23 cellular contexts compared by ENCODE assay signal in the genomic region with DNA sequence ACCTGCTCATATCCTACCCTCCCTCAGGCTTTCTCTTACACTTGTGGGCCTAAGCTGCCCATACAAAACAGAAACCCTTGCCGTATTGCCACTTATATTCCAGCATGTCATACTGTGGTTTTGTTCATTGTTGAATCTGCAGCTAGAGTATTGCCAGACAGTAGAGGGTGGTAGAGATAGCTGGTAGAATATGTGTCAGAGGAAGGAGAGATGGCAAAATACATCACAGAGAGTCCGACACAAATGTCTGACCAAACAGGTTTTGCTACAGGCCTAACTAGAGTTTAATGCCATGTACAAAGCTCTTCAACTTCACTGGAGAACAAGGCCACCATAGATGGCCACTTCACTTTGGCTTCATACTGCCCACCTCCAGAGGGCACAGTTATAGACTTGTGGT.
A peak's percentile ranks its signal among the peaks of the same experiment; 100 is the strongest.
DNase-seq lines count a peak whose midpoint lies in the region; ATAC-seq, FAIRE-seq and TF ChIP-seq lines count a peak whose summit lies in the region.
"Had no signal": no experiment of that assay in that cellular context is flagged by ENCODE, and none has a peak within 500 bp of the region (broad histone marks: within the 10 kb centered on the region; RNA-seq: fewer than 3 reads in every experiment).

No MANE protein-coding gene starts in this region.

- no peak overlapping the region for H2BK120ac ChIP-seq in H1 (replicated peaks; ENCODE audit: low read depth, low read length)

- no peak overlapping the region for H3K27ac ChIP-seq in H1 (ENCODE audit: low read depth, low read length)
- no peak overlapping the region for H3K27ac ChIP-seq in lower lobe of right lung
- H3K27ac ChIP-seq: 22Rv1, BLaER1, breast epithelium, transverse colon had no signal

- no peak overlapping the region for H4K5ac ChIP-seq in H1 (ENCODE audit: insufficient read length, low read depth, low read length)

- H4K20me1 ChIP-seq in H1 (replicated peaks in 1 of 2; ENCODE audit: control insufficient read depth in 1 of 2, insufficient read depth in 2 of 2, low read length in 2 of 2), result no peaks in the 10 kb centered on the region
- H4K20me1 ChIP-seq: BLaER1 had no signal

- no peak overlapping the region for H3K4ac ChIP-seq in H1 (replicated peaks; ENCODE audit: insufficient read length, low read depth, low read length)

- no peak for TF ChIP-seq POLR2A in H1 (IDR thresholded peaks at IDR 0.05; ENCODE audit: control extremely low read depth in 1 of 2, low read depth in 2 of 2, low read length in 2 of 2)

- TF ChIP-seq EP300 in H1 (IDR thresholded peaks at IDR 0.05; ENCODE audit: borderline replicate concordance in 1 of 2, low read depth in 2 of 2, low read length in 2 of 2), result no peak

- no peaks in the 10 kb centered on the region for H3K23me2 ChIP-seq in H1 (ENCODE audit: low read depth, low read length)

- intact Hi-C loops in lower lobe of right lung (cut with DNase I), result no loop called here

- 89% methylated on average over 2 of the region's 2 CpGs; no CpG with 5 or more reads in 1 of the 2 experiments for WGBS in H1 (ENCODE audit: extremely low coverage in 1 of 2, insufficient coverage in 1 of 2, insufficient read length in 1 of 2, insufficient replicate concordance in 2 of 2, low coverage in 1 of 2, low lambda C conversion rate in 2 of 2, missing lambda C conversion rate in 1 of 2), 2 experiments

- H2BK15ac ChIP-seq in H1 (ENCODE audit: low read length), result no peak overlapping the region

- H2AK5ac ChIP-seq in H1 (ENCODE audit: low read depth, low read length), result no peak overlapping the region

- TF ChIP-seq RAD21 in H1 (IDR thresholded peaks at IDR 0.05 in 1 of 2, conservative IDR thresholded peaks at IDR 0.05 in 1 of 2; ENCODE audit: low read depth in 2 of 2, low read length in 2 of 2), result no peak

- no peak overlapping the region for H2BK5ac ChIP-seq in H1 (ENCODE audit: low read depth, low read length)

- POLR2A ChIA-PET in H1 (lab: Charles Lee; ENCODE audit: partially characterized antibody), result no interaction called here

- H3K79me2 ChIP-seq in H1 (ENCODE audit: control insufficient read depth in 1 of 2, insufficient read depth in 2 of 2, low read length in 2 of 2), result no peaks in the 10 kb centered on the region

- H3K27me3 ChIP-seq in H1 (replicated peaks in 1 of 4; ENCODE audit: control insufficient read depth in 3 of 4, extremely low read depth in 1 of 4, insufficient read depth in 3 of 4, low read length in 3 of 4) (no peaks in the 10 kb centered on the region), lower lobe of right lung (ENCODE audit: low read depth) (no peaks in the 10 kb centered on the region)
- H3K27me3 ChIP-seq: BLaER1, esophagus squamous epithelium, transverse colon had no signal

- H3K4me1 ChIP-seq in H1 (replicated peaks in 1 of 4; ENCODE audit: control insufficient read depth in 3 of 4, insufficient read depth in 4 of 4, low read length in 3 of 4) (no peaks in the 10 kb centered on the region), lower lobe of right lung (no peaks in the 10 kb centered on the region)
- H3K4me1 ChIP-seq: BLaER1, breast epithelium had no signal

- peak; percentile 1 for DNase-seq in NCI-H1694 (lab: John Stamatoyannopoulos, UW)
- DNase-seq in NCI-H1694 treated with DMSO at 0.1 percent for 48 hours (lab: John Stamatoyannopoulos, UW), result no peak
- DNase-seq in NCI-H2196 treated with DMSO at 0.1 percent for 48 hours (lab: John Stamatoyannopoulos, UW; ENCODE audit: unreplicated experiment), result peak; percentile 59
- no peak for DNase-seq in H1 (ENCODE audit: low read depth in 1 of 2, low spot score in 2 of 2)
- DNase-seq in putamen (ENCODE audit: low spot score), result peak; percentile 8
- no peak for DNase-seq in lower lobe of right lung
- no peak for DNase-seq in NCI-H526 (lab: John Stamatoyannopoulos, UW)
- no peak for DNase-seq in activated T-cell treated with anti-CD3 and anti-CD28 coated beads, Interleukin-2, amount 50 U/mL, for 48 hours
- DNase-seq: activated CD4-positive, alpha-beta memory T cell treated with anti-CD3 and anti-CD28 coated beads, Interleukin-2, amount 10 ng/mL, durations not matched to agents 7 days and 5 days; activated T-cell treated with anti-CD3 and anti-CD28 coated beads, Interleukin-2, amount 50 U/mL, for 4 hours; esophagus squamous epithelium; glutamatergic neuron; GOT3; immature natural killer cell; mesendoderm; nephron progenitor cell; RPMI8226; stimulated activated naive CD4-positive, alpha-beta T cell; SW 1271; transverse colon had no signal

- no peak overlapping the region for H3K56ac ChIP-seq in H1 (replicated peaks; ENCODE audit: insufficient read length, low read depth, low read length)

- H3K79me1 ChIP-seq in H1 (ENCODE audit: low read depth, low read length), result no peaks in the 10 kb centered on the region

- no peak overlapping the region for H2BK12ac ChIP-seq in H1 (ENCODE audit: low read depth, low read length)

- TF ChIP-seq CTCF in H1 (IDR thresholded peaks at IDR 0.05; ENCODE audit: control extremely low read depth in 1 of 3, insufficient read depth in 1 of 3, low read depth in 1 of 3, low read length in 3 of 3), result no peak
- TF ChIP-seq CTCF in lower lobe of right lung (IDR thresholded peaks at IDR 0.05), result no peak

- no peak overlapping the region for H3K14ac ChIP-seq in H1 (ENCODE audit: insufficient read length)

- no peak overlapping the region for H3K9ac ChIP-seq in H1 (replicated peaks in 1 of 4; ENCODE audit: extremely low read depth in 1 of 4, low read depth in 3 of 4, low read length in 3 of 4)
- H3K9ac ChIP-seq: BLaER1 had no signal

- no peak overlapping the region for H3K18ac ChIP-seq in H1 (ENCODE audit: extremely low read depth, low read length)

- H4K91ac ChIP-seq in H1 (replicated peaks; ENCODE audit: insufficient read length, low read length), result no peak overlapping the region

- H3K9me3 ChIP-seq in H1 (ENCODE audit: insufficient read depth in 2 of 2, low read depth in 1 of 2, low read length in 1 of 2) (no peaks in the 10 kb centered on the region), lower lobe of right lung (no peaks in the 10 kb centered on the region)
- H3K9me3 ChIP-seq: BLaER1, breast epithelium, esophagus squamous epithelium, transverse colon had no signal

- H3K36me3 ChIP-seq in H1 (ENCODE audit: control insufficient read depth in 2 of 4, insufficient read depth in 4 of 4, low read length in 3 of 4) (no peaks in the 10 kb centered on the region), lower lobe of right lung (no peaks in the 10 kb centered on the region)
- H3K36me3 ChIP-seq: BLaER1, breast epithelium, esophagus squamous epithelium, transverse colon had no signal

- ATAC-seq in lower lobe of right lung, result no peak
- ATAC-seq: activated T-cell treated with anti-CD3 and anti-CD28 coated beads, Interleukin-2, amount 50 U/mL, for 4 hours had no signal

- no peak overlapping the region for H3K4me2 ChIP-seq in H1 (ENCODE audit: insufficient read depth in 1 of 2, low read depth in 2 of 2, low read length in 2 of 2)
- H3K4me2 ChIP-seq: BLaER1 had no signal

- H4K8ac ChIP-seq in H1 (ENCODE audit: extremely low read depth, insufficient read depth, low read length), result no peak overlapping the region

- H3K23ac ChIP-seq in H1 (ENCODE audit: insufficient read length), result no peak overlapping the region

- H3K4me3 ChIP-seq in H1 (ENCODE audit: extremely low read depth in 1 of 4, insufficient read depth in 2 of 4, low read depth in 3 of 4, low read length in 4 of 4) (no peak overlapping the region), lower lobe of right lung (no peak overlapping the region)
- H3K4me3 ChIP-seq: BLaER1, breast epithelium, esophagus squamous epithelium, transverse colon had no signal

- CTCF ChIA-PET in H1 (lab: Charles Lee; ENCODE audit: partially characterized antibody), result interaction anchor here (0.8 kb wide), 1 partner anchor 19 kb away, joined by 4 read pairs; no protein-coding TSS in a partner anchor

- no peak overlapping the region for H2BK20ac ChIP-seq in H1 (ENCODE audit: low read length)

- FAIRE-seq in H1 (lab: Jason Lieb, UNC), result peak; percentile 13

- no peak overlapping the region for H2AFZ ChIP-seq in H1 (ENCODE audit: low read length)

TF ChIP-seq in H1, 55 proteins besides CTCF, POLR2A, EP300 and RAD21:
- TF ChIP-seq SAP30 (IDR thresholded peaks at IDR 0.05; ENCODE audit: insufficient read depth, insufficient replicate concordance, low read length), result no peak

Comparison
In these comparisons a context has a peak if more than half of its experiments do, and no peak if none do; other contexts are left out.
1. DNase-seq: peak in NCI-H1694 (single experiment), NCI-H2196 treated with DMSO at 0.1 percent for 48 hours (single experiment) and putamen (single experiment); none in NCI-H1694 treated with DMSO at 0.1 percent for 48 hours (single experiment), H1 (0 of 2), lower lobe of right lung (single experiment), NCI-H526 (0 of 2) and activated T-cell treated with anti-CD3 and anti-CD28 coated beads, Interleukin-2, amount 50 U/mL, for 48 hours (0 of 2).